In genomic region chr3:54891540-54891897, GRCh38 we compare ENCODE assay signal across 8 cellular contexts. TPM values are rescaled to one million over a fixed set of nuclear protein-coding genes. Genes with fewer than 3 reads are reported as not detected.
DNase-seq lines count a peak whose midpoint lies in the region; ATAC-seq and TF ChIP-seq lines count a peak whose summit lies in the region.

No MANE protein-coding gene starts in this region.

- intact Hi-C loops in uterus (cut with DNase I; ENCODE audit: low total_unique reads): no loop called here

- DNase-seq in EL (peak; percentile 99), NT2/D1 (ENCODE audit: low read depth, low spot score) (peak; percentile 67), ecto neural progenitor cell (ENCODE audit: low spot score) (peak; percentile 55), medulla oblongata (ENCODE audit: extremely low spot score) (peak; percentile 84), uterus (peak; percentile 82 to 90)
- no peak for DNase-seq in activated T-cell treated with anti-CD3 and anti-CD28 coated beads, Interleukin-2, amount 50 U/mL, for 72 hours

- TF ChIP-seq POLR2A in uterus (IDR thresholded peaks at IDR 0.05): no peak

- no peak overlapping the region for H3K4me3 ChIP-seq in NT2/D1 (ENCODE audit: insufficient read length, low read depth)
- H3K4me3 ChIP-seq in uterus: no peak overlapping the region

- H3K4me1 ChIP-seq in NT2/D1 (ENCODE audit: insufficient read depth, insufficient read length): peaks cover 6% of the 10 kb centered on the region
- no peaks in the 10 kb centered on the region for H3K4me1 ChIP-seq in uterus

- ATAC-seq in HG03571 (IDR thresholded peaks at IDR 0.05; ENCODE audit: unreplicated experiment): no peak
- no peak for ATAC-seq in GM19397 (IDR thresholded peaks at IDR 0.05; ENCODE audit: unreplicated experiment)
- no peak for ATAC-seq in activated T-cell treated with anti-CD3 and anti-CD28 coated beads, Interleukin-2, amount 50 U/mL, for 72 hours (replicated peaks in 1 of 2)

- H3K27ac Mint-ChIP-seq in activated T-cell treated with anti-CD3 and anti-CD28 coated beads, Interleukin-2, amount 50 U/mL, for 72 hours: no peak overlapping the region

- no peaks in the 10 kb centered on the region for H3K27me3 ChIP-seq in NT2/D1 (ENCODE audit: insufficient read depth, insufficient read length)
- H3K27me3 ChIP-seq in uterus: no peaks in the 10 kb centered on the region

- TF ChIP-seq CTCF in uterus (IDR thresholded peaks at IDR 0.05): peak; percentile 24 to 65 (median 40)

- H3K9ac ChIP-seq in NT2/D1 (ENCODE audit: insufficient read length, low read depth): no peak overlapping the region

- no peaks in the 10 kb centered on the region for H3K27me3 Mint-ChIP-seq in activated T-cell treated with anti-CD3 and anti-CD28 coated beads, Interleukin-2, amount 50 U/mL, for 72 hours (ENCODE audit: low read depth)

- peak overlapping the region; percentile 80 for H3K27ac ChIP-seq in uterus

- H3K4me1 Mint-ChIP-seq in activated T-cell treated with anti-CD3 and anti-CD28 coated beads, Interleukin-2, amount 50 U/mL, for 72 hours (ENCODE audit: low read depth): no peaks in the 10 kb centered on the region

- H3K9me3 ChIP-seq in NT2/D1 (ENCODE audit: insufficient read depth, low read length) (no peaks in the 10 kb centered on the region), uterus (no peaks in the 10 kb centered on the region)

- H3K4me3 Mint-ChIP-seq in activated T-cell treated with anti-CD3 and anti-CD28 coated beads, Interleukin-2, amount 50 U/mL, for 72 hours: no peak overlapping the region

- H3K36me3 ChIP-seq in NT2/D1 (ENCODE audit: insufficient read depth, insufficient read length, low read length) (no peaks in the 10 kb centered on the region), uterus (no peaks in the 10 kb centered on the region)

- peaks cover 0 to 4% of the 10 kb centered on the region in 2 donors for H3K9me3 Mint-ChIP-seq in activated T-cell treated with anti-CD3 and anti-CD28 coated beads, Interleukin-2, amount 50 U/mL, for 72 hours

- H3K36me3 Mint-ChIP-seq in activated T-cell treated with anti-CD3 and anti-CD28 coated beads, Interleukin-2, amount 50 U/mL, for 72 hours (ENCODE audit: insufficient read depth in 2 of 2): peaks cover 0 to 1% of the 10 kb centered on the region in 2 donors

RNA-seq across cellular contexts. Expression of gene LRTM1, which starts 36.3 kb away (rescaled TPM):
- not detected for total RNA-seq in uterus
- total RNA-seq in activated T-cell treated with anti-CD3 and anti-CD28 coated beads, Interleukin-2, amount 50 U/mL, for 72 hours: not detected

Comparison
In these comparisons a context has a peak if more than half of its experiments do, and no peak if none do; other contexts are left out.
1. DNase-seq: peak in EL (single experiment), NT2/D1 (single experiment), ecto neural progenitor cell (single experiment), medulla oblongata (single experiment) and uterus (2 of 2); none in activated T-cell treated with anti-CD3 and anti-CD28 coated beads, Interleukin-2, amount 50 U/mL, for 72 hours (0 of 2).